In genomic region chr12:121110211-121110940, GRCh38 we compare ENCODE assay signal across 8 cellular contexts. TPM values are rescaled to one million over a fixed set of nuclear protein-coding genes. Genes with fewer than 3 reads are reported as not detected.
DNase-seq lines count a peak whose midpoint lies in the region; ATAC-seq and TF ChIP-seq lines count a peak whose summit lies in the region.

No MANE protein-coding gene starts in this region.

- no peak overlapping the region for H3K23ac ChIP-seq in mesenchymal stem cell (ENCODE audit: low read length in 2 of 2)

- no peak overlapping the region for H4K8ac ChIP-seq in mesenchymal stem cell (ENCODE audit: low read length)

- H3K9ac ChIP-seq in mesenchymal stem cell (ENCODE audit: low read length) = peak overlapping the region; percentile 13

- no peaks in the 10 kb centered on the region for H3K9me3 ChIP-seq in mesenchymal stem cell (ENCODE audit: control insufficient read depth, low read length)

- no peak overlapping the region for H3K27ac ChIP-seq in mesenchymal stem cell (ENCODE audit: low read length, poor library complexity, severe bottlenecking)

- H3K79me1 ChIP-seq in mesenchymal stem cell (replicated peaks; ENCODE audit: low read length, poor library complexity, severe bottlenecking) = no peaks in the 10 kb centered on the region

- H3K36me3 ChIP-seq in mesenchymal stem cell (ENCODE audit: control insufficient read depth in 1 of 2, insufficient read depth in 2 of 2, low read depth in 1 of 2, low read length in 2 of 2) = no peaks in the 10 kb centered on the region

- no peak overlapping the region for H2BK15ac ChIP-seq in mesenchymal stem cell (ENCODE audit: low read depth, poor library complexity, severe bottlenecking)

- DNase-seq in NCI-H345 treated with DMSO at 0.1 percent for 48 hours (lab: John Stamatoyannopoulos, UW; ENCODE audit: unreplicated experiment) (peak; percentile 32), mesenchymal stem cell (peak; percentile 76)
- peak; percentile 42 to 59 for DNase-seq in activated CD4-positive, alpha-beta T cell treated with anti-CD3 and anti-CD28 coated beads, Interleukin-2, amount 50 U/mL, for 24 hours (ENCODE audit: low read depth in 1 of 2, low spot score in 1 of 2)
- DNase-seq in effector CD4-positive, alpha-beta T cell = peak; percentile 60
- DNase-seq in stimulated activated CD8-positive, alpha-beta memory T cell treated with anti-CD3 and anti-CD28 coated beads, Interleukin-7, amount 100 ng/mL, for 1 hour (ENCODE audit: low read depth in 2 of 2) = peak; percentile 36 to 48

- H3K4me1 ChIP-seq in mesenchymal stem cell (ENCODE audit: control insufficient read depth, insufficient read depth, low read depth, low read length) = no peaks in the 10 kb centered on the region

- no peak overlapping the region for H4K91ac ChIP-seq in mesenchymal stem cell (ENCODE audit: low read length)

- no peak overlapping the region for H2AFZ ChIP-seq in mesenchymal stem cell (ENCODE audit: low read depth, low read length)

- H3K4ac ChIP-seq in mesenchymal stem cell (ENCODE audit: low read depth in 1 of 2, low read length in 2 of 2) = no peak overlapping the region

- 60% methylated on average over 8 of the region's 8 CpGs for WGBS in mesenchymal stem cell

- no peak overlapping the region for H3K4me2 ChIP-seq in mesenchymal stem cell (ENCODE audit: low read length, poor library complexity, severe bottlenecking)

- no peak overlapping the region for H2BK12ac ChIP-seq in mesenchymal stem cell (ENCODE audit: low read length in 2 of 2)

- no peak overlapping the region for H3K4me3 ChIP-seq in mesenchymal stem cell (ENCODE audit: insufficient read depth in 1 of 2, low read depth in 1 of 2, low read length in 2 of 2)

- no peak overlapping the region for H2BK120ac ChIP-seq in mesenchymal stem cell (ENCODE audit: low read depth, low read length)

- TF ChIP-seq CTCF in GM12873 (IDR thresholded peaks at IDR 0.05; ENCODE audit: insufficient read depth, low read depth, low read length, missing control alignments) = peak; percentile 94

- ATAC-seq in HG03095 (IDR thresholded peaks at IDR 0.05; ENCODE audit: unreplicated experiment) (peak; percentile 73), HG02852 (IDR thresholded peaks at IDR 0.05; ENCODE audit: unreplicated experiment) (no peak)

- peaks cover 4 to 6% of the 10 kb centered on the region in 2 experiments for H3K27me3 ChIP-seq in mesenchymal stem cell (ENCODE audit: control insufficient read depth in 1 of 2, insufficient read depth in 1 of 2, low read length in 2 of 2)

- H2BK5ac ChIP-seq in mesenchymal stem cell (ENCODE audit: low read depth, low read length, poor library complexity, severe bottlenecking) = no peak overlapping the region

- H3K14ac ChIP-seq in mesenchymal stem cell (ENCODE audit: low read length in 2 of 2) = no peak overlapping the region

- no peak overlapping the region for H2AK5ac ChIP-seq in mesenchymal stem cell (ENCODE audit: low read length, severe bottlenecking)

- H3K18ac ChIP-seq in mesenchymal stem cell (ENCODE audit: low read depth in 1 of 2, low read length in 2 of 2) = no peak overlapping the region

RNA-seq across cellular contexts. Expression of gene P2RX7, which starts 22.3 kb away (rescaled TPM):
- polyA plus RNA-seq in mesenchymal stem cell (2013, experiment 1 of 2) = 4.2 TPM
- polyA plus RNA-seq in mesenchymal stem cell (2013, experiment 2 of 2) = 3.3 TPM
